In genomic region chr14:68306265-68306933, GRCh38 we compare ENCODE assay signal across 11 cellular contexts.
DNase-seq lines count a peak whose midpoint lies in the region; ATAC-seq, FAIRE-seq and TF ChIP-seq lines count a peak whose summit lies in the region.
"Had no signal": no experiment of that assay in that cellular context is flagged by ENCODE, and none has a peak within 500 bp of the region (broad histone marks: within the 10 kb centered on the region; RNA-seq: fewer than 3 reads in every experiment).

No MANE protein-coding gene starts in this region.

- H2AFZ ChIP-seq in HepG2 (ENCODE audit: low read length): no peak overlapping the region

- peaks cover 12% of the 10 kb centered on the region for H3K4me1 Mint-ChIP-seq in activated CD8-positive, alpha-beta T cell treated with anti-CD3 and anti-CD28 coated beads for 36 hours (ENCODE audit: low read depth)

- in situ Hi-C loops in HepG2 (cut with HindIII; ENCODE audit: extremely low pct_ligation_motif_present, low pct_unique_long_range_greater_than_20kb): no loop called here

- TF ChIP-seq RAD21 in HepG2 (CRISPR knock-in tag; IDR thresholded peaks at IDR 0.05): no peak

- H3K27ac ChIP-seq in DOHH2 (ENCODE audit: low read depth, low read length) (peak overlapping the region; percentile 63), HepG2 (ENCODE audit: extremely low read length, insufficient read depth, low read length) (no peak overlapping the region)
- H3K27ac ChIP-seq: RWPE1 had no signal

- H3K27ac Mint-ChIP-seq in activated CD8-positive, alpha-beta T cell treated with anti-CD3 and anti-CD28 coated beads for 36 hours: no peak overlapping the region
- H3K27ac Mint-ChIP-seq: stimulated activated effector memory CD8-positive, alpha-beta T cell treated with anti-CD3 and anti-CD28 coated beads, Interleukin-12 subunit alpha, Interleukin-12 subunit beta, amount 100 ng/mL, for 72 hours had no signal

- no peaks in the 10 kb centered on the region for H3K9me2 ChIP-seq in DOHH2 (replicated peaks; ENCODE audit: control insufficient read depth, low read length)

- POLR2A ChIA-PET in HepG2 (lab: Yijun Ruan, JAX): no interaction called here
- POLR2A ChIA-PET in activated CD8-positive, alpha-beta T cell treated with anti-CD3 and anti-CD28 coated beads for 36 hours (lab: Charles Lee): interaction anchor here (1.0 kb wide), 2 partner anchors 22 to 23 kb away, joined by 3 read pairs; no protein-coding TSS in a partner anchor

- no TSS peak for BruUV-seq in HepG2 (replicated peaks; lab: Mats Ljungman, UMichigan)

- H3K9ac ChIP-seq in HepG2 (ENCODE audit: insufficient read depth, low read depth, low read length): no peak overlapping the region

- H3K79me2 ChIP-seq in DOHH2 (ENCODE audit: control insufficient read depth, low read length) (no peaks in the 10 kb centered on the region; the same call in 1 of the 2 replicates), HepG2 (ENCODE audit: insufficient read depth, low read length) (no peaks in the 10 kb centered on the region)

- DNase-seq in HepG2 (ENCODE audit: low spot score) (no peak), mesenteric fat pad (ENCODE audit: low spot score) (no peak), inferior parietal cortex (ENCODE audit: extremely low spot score) (no peak)
- DNase-seq in activated CD8-positive, alpha-beta T cell treated with anti-CD3 and anti-CD28 coated beads for 36 hours: no peak
- no peak for DNase-seq in activated CD8-positive, alpha-beta memory T cell treated with anti-CD3 and anti-CD28 coated beads, Interleukin-2, amount 50 U/mL, for 48 hours
- DNase-seq: right cardiac atrium had no signal

- TF ChIP-seq EP300 in HepG2 (IDR thresholded peaks at IDR 0.05; ENCODE audit: low read depth in 2 of 2, low read length in 2 of 2): no peak
- no peak for TF ChIP-seq EP300 in HepG2 (CRISPR knock-in tag; IDR thresholded peaks at IDR 0.05; ENCODE audit: borderline replicate concordance)

- H3K27me3 ChIP-seq in DOHH2 (ENCODE audit: control insufficient read depth, low read length) (no peaks in the 10 kb centered on the region), HepG2 (ENCODE audit: control insufficient read depth in 1 of 2, insufficient read depth in 2 of 2, low read length in 2 of 2) (no peaks in the 10 kb centered on the region)

- peaks cover 6% of the 10 kb centered on the region; the same call in 1 of the 2 replicates for H3F3A ChIP-seq in DOHH2 (ENCODE audit: control insufficient read depth, insufficient read depth)

- CTCF ChIA-PET in HepG2 (lab: Yijun Ruan, JAX; ENCODE audit: low intra/inter-chr PET ratio, low total read pairs): no interaction called here
- CTCF ChIA-PET in activated CD8-positive, alpha-beta T cell treated with anti-CD3 and anti-CD28 coated beads for 36 hours (lab: Charles Lee): interaction anchor here (1.3 to 1.6 kb wide), 2 partner anchors 31 to 57 kb away, joined by 3 to 4 read pairs; no protein-coding TSS in a partner anchor

- ATAC-seq in GM19463 (IDR thresholded peaks at IDR 0.05; ENCODE audit: unreplicated experiment) (peak; percentile 76), HG03342 (IDR thresholded peaks at IDR 0.05; ENCODE audit: unreplicated experiment) (peak; percentile 74), HepG2 (no peak)
- no peak for ATAC-seq in activated CD8-positive, alpha-beta T cell treated with anti-CD3 and anti-CD28 coated beads for 36 hours
- ATAC-seq: stimulated activated effector memory CD8-positive, alpha-beta T cell treated with anti-CD3 and anti-CD28 coated beads, Interleukin-12 subunit alpha, Interleukin-12 subunit beta, amount 100 ng/mL, for 72 hours had no signal

- TF ChIP-seq CTCF in DOHH2 (IDR thresholded peaks at IDR 0.05; ENCODE audit: low read depth, low read length, poor library complexity, severe bottlenecking): no peak
- no peak for TF ChIP-seq CTCF in HepG2 (CRISPR knock-in tag; IDR thresholded peaks at IDR 0.05)
- TF ChIP-seq CTCF in activated CD8-positive, alpha-beta T cell treated with anti-CD3 and anti-CD28 coated beads for 36 hours (IDR thresholded peaks at IDR 0.05): no peak

- no peak for FAIRE-seq in HepG2 (lab: Jason Lieb, UNC)

- intact Hi-C loops in HepG2 (cut with micrococcal nuclease; ENCODE audit: unreplicated experiment): no loop called here
- intact Hi-C loops in activated CD8-positive, alpha-beta T cell treated with anti-CD3 and anti-CD28 coated beads for 36 hours (cut with micrococcal nuclease): no loop called here

- H3K4me1 ChIP-seq in DOHH2 (ENCODE audit: control insufficient read depth, low read length) (peaks cover 60% of the 10 kb centered on the region), HepG2 (ENCODE audit: insufficient read depth, low read length) (peaks cover 24% of the 10 kb centered on the region)

- H3K4me3 Mint-ChIP-seq in activated CD8-positive, alpha-beta T cell treated with anti-CD3 and anti-CD28 coated beads for 36 hours: no peak overlapping the region
- H3K4me3 Mint-ChIP-seq: stimulated activated effector memory CD8-positive, alpha-beta T cell treated with anti-CD3 and anti-CD28 coated beads, Interleukin-12 subunit alpha, Interleukin-12 subunit beta, amount 100 ng/mL, for 72 hours had no signal

- 61% methylated on average over 4 of the region's 4 CpGs for WGBS in HepG2 (ENCODE audit: low lambda C conversion rate)

- no peaks in the 10 kb centered on the region for H4K20me1 ChIP-seq in DOHH2 (ENCODE audit: control insufficient read depth, insufficient read depth, low read depth, low read length)
- H4K20me1 ChIP-seq in HepG2 (ENCODE audit: insufficient read depth, low read length): no peaks in the 10 kb centered on the region

- no peaks in the 10 kb centered on the region for H3K27me3 Mint-ChIP-seq in activated CD8-positive, alpha-beta T cell treated with anti-CD3 and anti-CD28 coated beads for 36 hours

- H3K36me3 ChIP-seq in DOHH2 (ENCODE audit: control insufficient read depth, low read length) (peaks cover 3% of the 10 kb centered on the region; the same call in 1 of the 2 replicates), HepG2 (replicated peaks in 1 of 2; ENCODE audit: control insufficient read depth in 1 of 2, insufficient read depth in 2 of 2, low read length in 2 of 2) (no peaks in the 10 kb centered on the region)

- H3K9me3 Mint-ChIP-seq in activated CD8-positive, alpha-beta T cell treated with anti-CD3 and anti-CD28 coated beads for 36 hours: peaks cover 10% of the 10 kb centered on the region

- H3K36me3 Mint-ChIP-seq in activated CD8-positive, alpha-beta T cell treated with anti-CD3 and anti-CD28 coated beads for 36 hours (ENCODE audit: low read depth): peaks cover 4% of the 10 kb centered on the region
- H3K36me3 Mint-ChIP-seq: stimulated activated effector memory CD8-positive, alpha-beta T cell treated with anti-CD3 and anti-CD28 coated beads, Interleukin-12 subunit alpha, Interleukin-12 subunit beta, amount 100 ng/mL, for 72 hours had no signal

- TF ChIP-seq POLR2A in HepG2 (IDR thresholded peaks at IDR 0.05; ENCODE audit: insufficient read depth in 1 of 2, low read depth in 2 of 2, low read length in 2 of 2): no peak

- peak overlapping the region; percentile 69 for H3K4me2 ChIP-seq in DOHH2 (ENCODE audit: low read length)
- H3K4me2 ChIP-seq in HepG2 (ENCODE audit: low read depth, low read length): no peak overlapping the region

- H3K9me3 ChIP-seq in DOHH2 (ENCODE audit: control insufficient read depth, insufficient read depth, low read length) (no peaks in the 10 kb centered on the region), HepG2 (ENCODE audit: low read length) (no peaks in the 10 kb centered on the region)

- H3K4me3 ChIP-seq in DOHH2 (ENCODE audit: low read length) (peak overlapping the region; percentile 48), HepG2 (replicated peaks in 1 of 3; ENCODE audit: insufficient read depth in 1 of 3, low read depth in 2 of 3, low read length in 3 of 3) (no peak overlapping the region)

TF ChIP-seq in HepG2, 621 proteins besides CTCF, POLR2A, EP300 and RAD21:
- TF ChIP-seq PHF21A (CRISPR knock-in tag; IDR thresholded peaks at IDR 0.05) (0 out of 2 replicates have a peak, but pooled peaks have one; percentile 9), HIC2 (CRISPR knock-in tag; IDR thresholded peaks at IDR 0.05; ENCODE audit: low read depth) (no peak)

Comparison
In these comparisons a context has a peak if more than half of its experiments do, and no peak if none do; other contexts are left out.
1. ATAC-seq: peak in GM19463 (single experiment) and HG03342 (single experiment); none in HepG2 (single experiment) and activated CD8-positive, alpha-beta T cell treated with anti-CD3 and anti-CD28 coated beads for 36 hours (single experiment).